ENCODE assay signal across 15 cellular contexts in the genomic region with DNA sequence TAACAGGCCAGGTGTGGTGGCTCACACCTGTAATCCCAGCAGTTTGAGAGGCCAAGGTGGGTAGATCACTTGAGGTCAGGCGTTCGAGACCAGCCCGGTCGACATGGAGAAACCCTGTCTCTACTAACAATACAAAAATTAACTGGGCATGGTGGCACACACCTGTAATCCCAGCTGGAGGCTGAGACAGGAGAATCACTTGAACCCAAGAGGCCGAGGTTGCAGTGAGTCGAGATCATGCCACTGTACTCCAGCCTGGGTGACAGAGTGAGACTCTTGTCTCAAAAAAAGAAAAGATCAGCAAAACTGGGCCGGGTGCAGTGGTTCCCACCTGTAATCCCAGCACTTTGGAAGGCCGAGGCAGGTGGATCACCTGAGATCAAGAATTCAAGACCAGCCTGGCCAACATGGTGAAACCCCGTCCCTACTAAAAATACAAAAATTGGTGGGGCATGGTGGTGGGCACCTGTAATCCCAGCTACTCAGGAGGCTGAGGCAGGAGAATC. TPM values are rescaled to one million over a fixed set of nuclear protein-coding genes. Genes with fewer than 3 reads are reported as not detected.
"Had no signal": no experiment of that assay in that cellular context is flagged by ENCODE, and none has a peak within 500 bp of the region (broad histone marks: within the 10 kb centered on the region; RNA-seq: fewer than 3 reads in every experiment).

No MANE protein-coding gene starts in this region.

RNA-seq across cellular contexts. Expression of a gene that starts 11.4 kb away (rescaled TPM):
- total RNA-seq: kidney epithelial cell; left ventricle myocardium inferior; lung microvascular endothelial cell; mucosa of gallbladder; naive thymus-derived CD8-positive, alpha-beta T cell; neural crest cell; osteoblast; pancreas; prostate gland; smooth muscle cell; tibial nerve; ureter had no signal
- polyA plus RNA-seq: naive thymus-derived CD8-positive, alpha-beta T cell; pancreas; right cardiac atrium; smooth muscle cell had no signal

RNA-seq across cellular contexts. Expression of a gene that starts 17.7 kb away (rescaled TPM):
- total RNA-seq: neural crest cell, osteoblast had no signal

RNA-seq across cellular contexts. Expression of a gene that starts 27.1 kb away (rescaled TPM):
- total RNA-seq: kidney epithelial cell; left ventricle myocardium inferior; lung microvascular endothelial cell; naive thymus-derived CD8-positive, alpha-beta T cell; neural crest cell; osteoblast; pancreas; right cardiac atrium; skeletal muscle tissue; smooth muscle cell; tibial nerve; ureter had no signal
- polyA plus RNA-seq: naive thymus-derived CD8-positive, alpha-beta T cell; smooth muscle cell had no signal

RNA-seq across cellular contexts. Expression of a gene that starts 50.8 kb away (rescaled TPM):
- total RNA-seq: kidney epithelial cell, lung microvascular endothelial cell, osteoblast, skeletal muscle tissue, smooth muscle cell, temporal lobe had no signal
